Comparison of ENCODE assay signal across 15 cellular contexts in genomic region chr16:11671676-11672075, GRCh38. TPM values are rescaled to one million over a fixed set of nuclear protein-coding genes. Genes with fewer than 3 reads are reported as not detected.
A peak's percentile ranks its signal among the peaks of the same experiment; 100 is the strongest.
DNase-seq lines count a peak whose midpoint lies in the region; ATAC-seq and TF ChIP-seq lines count a peak whose summit lies in the region.
"Had no signal": no experiment of that assay in that cellular context is flagged by ENCODE, and none has a peak within 500 bp of the region (broad histone marks: within the 10 kb centered on the region; RNA-seq: fewer than 3 reads in every experiment).

No MANE protein-coding gene starts in this region.

- H3K9me3 ChIP-seq in lower lobe of right lung, result no peaks in the 10 kb centered on the region
- H3K9me3 ChIP-seq: esophagus muscularis mucosa, SJCRH30 had no signal

- H3K4me3 Mint-ChIP-seq in activated naive CD4-positive, alpha-beta T cell treated with anti-CD3 and anti-CD28 coated beads, Interleukin-2, amount 10 ng/mL, durations not matched to agents 7 days and 5 days, result peak overlapping the region; percentile 34
- H3K4me3 Mint-ChIP-seq in activated CD8-positive, alpha-beta T cell treated with anti-CD3 and anti-CD28 coated beads for 36 hours, result peak overlapping the region; percentile 3

- peaks cover 79% of the 10 kb centered on the region for H3K4me1 Mint-ChIP-seq in activated naive CD4-positive, alpha-beta T cell treated with anti-CD3 and anti-CD28 coated beads, Interleukin-2, amount 10 ng/mL, durations not matched to agents 7 days and 5 days
- peaks cover 65% of the 10 kb centered on the region for H3K4me1 Mint-ChIP-seq in activated CD8-positive, alpha-beta T cell treated with anti-CD3 and anti-CD28 coated beads for 36 hours (ENCODE audit: low read depth)

- no peak for TF ChIP-seq CTCF in activated CD8-positive, alpha-beta T cell treated with anti-CD3 and anti-CD28 coated beads for 36 hours (IDR thresholded peaks at IDR 0.05)
- TF ChIP-seq CTCF in lower lobe of right lung (IDR thresholded peaks at IDR 0.05), result no peak

- no peaks in the 10 kb centered on the region for H3K27me3 Mint-ChIP-seq in activated naive CD4-positive, alpha-beta T cell treated with anti-CD3 and anti-CD28 coated beads, Interleukin-2, amount 10 ng/mL, durations not matched to agents 7 days and 5 days
- no peaks in the 10 kb centered on the region for H3K27me3 Mint-ChIP-seq in activated CD8-positive, alpha-beta T cell treated with anti-CD3 and anti-CD28 coated beads for 36 hours

- H3K9me3 Mint-ChIP-seq in activated naive CD4-positive, alpha-beta T cell treated with anti-CD3 and anti-CD28 coated beads, Interleukin-2, amount 10 ng/mL, durations not matched to agents 7 days and 5 days, result no peaks in the 10 kb centered on the region
- no peaks in the 10 kb centered on the region for H3K9me3 Mint-ChIP-seq in activated CD8-positive, alpha-beta T cell treated with anti-CD3 and anti-CD28 coated beads for 36 hours

- peaks cover 61% of the 10 kb centered on the region for H3K4me1 ChIP-seq in lower lobe of right lung

- peaks cover 14% of the 10 kb centered on the region for H3K36me3 Mint-ChIP-seq in activated naive CD4-positive, alpha-beta T cell treated with anti-CD3 and anti-CD28 coated beads, Interleukin-2, amount 10 ng/mL, durations not matched to agents 7 days and 5 days
- H3K36me3 Mint-ChIP-seq in activated CD8-positive, alpha-beta T cell treated with anti-CD3 and anti-CD28 coated beads for 36 hours (ENCODE audit: low read depth), result peaks cover 4% of the 10 kb centered on the region

- peaks cover 13% of the 10 kb centered on the region for H3K36me3 ChIP-seq in lower lobe of right lung

- H3K4me3 ChIP-seq in lower lobe of right lung, result no peak overlapping the region
- H3K4me3 ChIP-seq: esophagus muscularis mucosa, SJCRH30 had no signal

- DNase-seq in activated naive CD4-positive, alpha-beta T cell treated with anti-CD3 and anti-CD28 coated beads, Interleukin-2, amount 10 ng/mL, durations not matched to agents 7 days and 5 days, result no peak
- DNase-seq in activated naive CD4-positive, alpha-beta T cell treated with Interleukin-2 at 50 U/mL for 16 hours, result no peak
- DNase-seq in activated CD8-positive, alpha-beta T cell treated with anti-CD3 and anti-CD28 coated beads for 36 hours, result no peak
- DNase-seq in lower lobe of right lung (no peak), COLO829 (ENCODE audit: low spot score) (no peak), RKO (ENCODE audit: low spot score) (no peak)
- DNase-seq: activated effector memory CD4-positive, alpha-beta T cell treated with Interleukin-2 at 50 U/mL for 16 hours; cerebellar nuclear complex; DMS53; NCI-H187; NCI-H748 treated with DMSO at 0.1 percent for 48 hours; SJCRH30 had no signal

- peak overlapping the region; percentile 54 for H3K27ac ChIP-seq in lower lobe of right lung
- H3K27ac ChIP-seq in temporal lobe (ENCODE audit: low read depth, low read length), result peak overlapping the region; percentile 1
- H3K27ac ChIP-seq: SJCRH30 had no signal

- no peak for ATAC-seq in activated CD8-positive, alpha-beta T cell treated with anti-CD3 and anti-CD28 coated beads for 36 hours
- ATAC-seq in lower lobe of right lung (no peak), esophagus mucosa (no peak)

- H3K27me3 ChIP-seq in lower lobe of right lung (ENCODE audit: low read depth), result no peaks in the 10 kb centered on the region
- H3K27me3 ChIP-seq: esophagus muscularis mucosa, SJCRH30 had no signal

- intact Hi-C loops in activated CD8-positive, alpha-beta T cell treated with anti-CD3 and anti-CD28 coated beads for 36 hours (cut with micrococcal nuclease), result no loop called here
- intact Hi-C loops in lower lobe of right lung (cut with DNase I), result no loop called here

- H3K27ac Mint-ChIP-seq in activated naive CD4-positive, alpha-beta T cell treated with anti-CD3 and anti-CD28 coated beads, Interleukin-2, amount 10 ng/mL, durations not matched to agents 7 days and 5 days, result peak overlapping the region; percentile 81
- H3K27ac Mint-ChIP-seq in activated CD8-positive, alpha-beta T cell treated with anti-CD3 and anti-CD28 coated beads for 36 hours, result peak overlapping the region; percentile 81

- POLR2A ChIA-PET in activated CD8-positive, alpha-beta T cell treated with anti-CD3 and anti-CD28 coated beads for 36 hours (lab: Charles Lee), result no interaction called here

- CTCF ChIA-PET in activated naive CD4-positive, alpha-beta T cell treated with anti-CD3 and anti-CD28 coated beads, Interleukin-2, amount 10 ng/mL, durations not matched to agents 7 days and 5 days (lab: Charles Lee), result no interaction called here
- CTCF ChIA-PET in activated CD8-positive, alpha-beta T cell treated with anti-CD3 and anti-CD28 coated beads for 36 hours (lab: Charles Lee), result no interaction called here

RNA-seq across cellular contexts. Expression of gene SNN, which starts 3.4 kb away (rescaled TPM):
- 1 to 10 TPM; 8.2 to 9.5 TPM for total RNA-seq in activated CD8-positive, alpha-beta T cell treated with anti-CD3 and anti-CD28 coated beads for 36 hours
- total RNA-seq in lower lobe of right lung (25.5 TPM), temporal lobe (159 TPM), esophagus mucosa (19.1 TPM)
